In the genomic region with DNA sequence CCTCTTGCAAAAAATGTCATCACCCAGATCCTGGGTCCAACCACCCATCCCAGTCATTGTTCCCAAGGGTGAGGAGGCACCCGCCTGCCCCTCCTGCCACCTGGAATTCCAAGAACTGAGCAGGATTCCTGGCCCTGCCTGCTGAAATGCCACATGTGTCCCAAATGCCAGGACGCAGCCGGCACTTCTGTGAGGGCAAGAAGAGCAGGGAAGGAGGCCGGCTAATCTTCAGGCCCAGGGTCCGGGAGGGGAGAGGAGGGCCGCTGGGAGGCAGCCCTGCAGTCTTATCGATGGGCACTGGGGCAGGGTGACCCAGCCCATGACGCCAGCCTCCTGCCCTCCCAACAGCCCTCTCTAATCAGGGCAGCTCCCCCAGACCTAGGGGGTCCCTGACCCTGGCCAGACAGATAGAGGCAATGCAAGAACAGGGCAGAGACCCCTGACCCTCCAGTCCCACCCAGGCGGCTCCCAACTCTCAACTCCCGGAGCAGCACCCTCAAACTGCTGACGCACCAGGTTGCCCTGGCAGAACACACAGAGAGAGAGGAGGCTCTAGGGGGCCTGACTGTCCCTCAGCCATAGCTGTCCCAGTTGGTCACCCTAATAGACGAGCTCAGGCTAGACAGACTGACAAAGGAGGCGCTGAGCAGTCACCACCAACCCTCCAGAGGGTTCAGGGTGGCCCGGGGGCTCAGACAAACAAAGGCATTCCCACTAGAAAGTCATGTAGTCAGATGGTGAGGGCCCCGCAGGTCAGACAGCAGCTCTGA, we compare ENCODE assay signal across 10 cellular contexts. TPM values are rescaled to one million over a fixed set of nuclear protein-coding genes. Genes with fewer than 3 reads are reported as not detected.
DNase-seq lines count a peak whose midpoint lies in the region; ATAC-seq and TF ChIP-seq lines count a peak whose summit lies in the region.
"Had no signal": no experiment of that assay in that cellular context is flagged by ENCODE, and none has a peak within 500 bp of the region (broad histone marks: within the 10 kb centered on the region; RNA-seq: fewer than 3 reads in every experiment).

No MANE protein-coding gene starts in this region.

- peak overlapping the region; percentile 97 for H3K4me2 ChIP-seq in SK-N-SH

- H3K27ac ChIP-seq in SK-N-SH (ENCODE audit: low read depth in 2 of 2, low read length in 1 of 2), result no peak overlapping the region
- H3K27ac ChIP-seq in iPS-20b (ENCODE audit: low read length), result no peak overlapping the region

- H3K4me3 ChIP-seq in SK-N-SH (ENCODE audit: low read depth in 2 of 2, low read length in 1 of 2) (peak overlapping the region; percentile 67 to 98), iPS-20b (ENCODE audit: low read length) (peak overlapping the region; percentile 80; the same call in 1 of the 2 replicates)

- TF ChIP-seq EP300 in SK-N-SH (IDR thresholded peaks at IDR 0.05; ENCODE audit: borderline replicate concordance in 1 of 2, low read depth in 1 of 2, low read length in 1 of 2), result no peak

- H3K4me1 Mint-ChIP-seq in activated CD4-positive, alpha-beta memory T cell treated with anti-CD3 and anti-CD28 coated beads, Interleukin-2, amount 10 ng/mL, durations not matched to agents 7 days and 5 days, result peaks cover 45% of the 10 kb centered on the region
- H3K4me1 Mint-ChIP-seq in stimulated activated naive B cell treated with anti-CD40 and anti-IgM and Interleukin-4, amounts not matched to agents 10 μg/mL and 1 μg/mL and 100 μg/mL, for 72 hours, result peaks cover 47 to 77% of the 10 kb centered on the region in 2 donors

- peaks cover 7% of the 10 kb centered on the region for H3K36me3 Mint-ChIP-seq in activated CD4-positive, alpha-beta memory T cell treated with anti-CD3 and anti-CD28 coated beads, Interleukin-2, amount 10 ng/mL, durations not matched to agents 7 days and 5 days (ENCODE audit: low read depth)
- peaks cover 31 to 41% of the 10 kb centered on the region in 2 donors for H3K36me3 Mint-ChIP-seq in stimulated activated naive B cell treated with anti-CD40 and anti-IgM and Interleukin-4, amounts not matched to agents 10 μg/mL and 1 μg/mL and 100 μg/mL, for 72 hours

- H4K20me1 ChIP-seq in SK-N-SH (ENCODE audit: insufficient read depth), result peaks cover 11% of the 10 kb centered on the region; the same call in 1 of the 2 replicates

- POLR2A ChIA-PET in SK-N-SH (lab: Yijun Ruan, JAX), result no interaction called here
- POLR2A ChIA-PET in activated CD4-positive, alpha-beta memory T cell treated with anti-CD3 and anti-CD28 coated beads, Interleukin-2, amount 10 ng/mL, durations not matched to agents 7 days and 5 days (lab: Charles Lee), result interaction anchor here (1.0 to 5.7 kb wide), 8 partner anchors 9 to 430 kb away, joined by 3 to 42 read pairs (median 4); a partner anchor contains a TSS

- H3K79me2 ChIP-seq in SK-N-SH (ENCODE audit: insufficient read depth), result peaks cover 56% of the 10 kb centered on the region

- DNase-seq in SK-N-SH (peak; percentile 25), superior temporal gyrus (ENCODE audit: extremely low spot score) (no peak), SKM-1 treated with dmso at 0.1 percent for 144 hours (lab: John Stamatoyannopoulos, UW; ENCODE audit: unreplicated experiment) (no peak)
- no peak for DNase-seq in activated CD4-positive, alpha-beta memory T cell treated with anti-CD3 and anti-CD28 coated beads, Interleukin-2, amount 10 ng/mL, durations not matched to agents 7 days and 5 days
- DNase-seq in stimulated activated naive B cell treated with anti-CD40 and anti-IgM and Interleukin-4, amounts not matched to agents 10 μg/mL and 1 μg/mL and 100 μg/mL, for 72 hours, result no peak
- DNase-seq: effector CD4-positive, alpha-beta T cell had no signal

- H3K9me2 ChIP-seq in SK-N-SH, result no peaks in the 10 kb centered on the region

- no peaks in the 10 kb centered on the region for H3K9me3 ChIP-seq in SK-N-SH
- H3K9me3 ChIP-seq in iPS-20b (ENCODE audit: insufficient read depth, low read depth, low read length), result no peaks in the 10 kb centered on the region

- H3K36me3 ChIP-seq in SK-N-SH (replicated peaks in 1 of 2; ENCODE audit: control insufficient read depth in 1 of 2, insufficient read depth in 2 of 2, low read length in 1 of 2) (no peaks in the 10 kb centered on the region), iPS-20b (ENCODE audit: insufficient read depth, low read depth, low read length) (no peaks in the 10 kb centered on the region)

- CTCF ChIA-PET in SK-N-SH (lab: Yijun Ruan, JAX), result interaction anchor here (1.0 to 7.3 kb wide), 4 partner anchors 9 to 106 kb away, joined by 3 to 73 read pairs (median 4); no protein-coding TSS in a partner anchor
- CTCF ChIA-PET in activated CD4-positive, alpha-beta memory T cell treated with anti-CD3 and anti-CD28 coated beads, Interleukin-2, amount 10 ng/mL, durations not matched to agents 7 days and 5 days (lab: Charles Lee), result interaction anchor here (0.9 to 5.3 kb wide), 2 partner anchors 10 to 20 kb away, joined by 3 to 40 read pairs; no protein-coding TSS in a partner anchor

- no peak overlapping the region for H2AFZ ChIP-seq in SK-N-SH (ENCODE audit: low read depth)

- no peak for TF ChIP-seq RAD21 in SK-N-SH (IDR thresholded peaks at IDR 0.05; ENCODE audit: low read length)

- no peak for TF ChIP-seq CTCF in SK-N-SH (IDR thresholded peaks at IDR 0.05)

- no peak for ATAC-seq in SK-N-SH treated with all-trans-retinoic acid at 6 μM for 48 hours
- ATAC-seq in stimulated activated naive B cell treated with anti-CD40 and anti-IgM and Interleukin-4, amounts not matched to agents 10 μg/mL and 1 μg/mL and 100 μg/mL, for 72 hours (replicated peaks), result no peak
- no peak for ATAC-seq in GM18909 (IDR thresholded peaks at IDR 0.05; ENCODE audit: poor library complexity, unreplicated experiment)

- no peaks in the 10 kb centered on the region for H3F3A ChIP-seq in SK-N-SH (replicated peaks; ENCODE audit: insufficient read depth)

- 73% methylated on average over 8 of the region's 15 CpGs for WGBS in SK-N-SH (ENCODE audit: low lambda C conversion rate)

- H3K4me1 ChIP-seq in SK-N-SH (ENCODE audit: control insufficient read depth in 1 of 2, insufficient read depth in 2 of 2, low read depth in 1 of 2, low read length in 1 of 2) (peaks cover 3 to 15% of the 10 kb centered on the region in 2 experiments; a peak in 1 of 4 replicates), iPS-20b (ENCODE audit: insufficient read depth, low read length) (no peaks in the 10 kb centered on the region)

- peak overlapping the region; percentile 72 for H3K27ac Mint-ChIP-seq in activated CD4-positive, alpha-beta memory T cell treated with anti-CD3 and anti-CD28 coated beads, Interleukin-2, amount 10 ng/mL, durations not matched to agents 7 days and 5 days
- peak overlapping the region; percentile 97 for H3K27ac Mint-ChIP-seq in stimulated activated naive B cell treated with anti-CD40 and anti-IgM and Interleukin-4, amounts not matched to agents 10 μg/mL and 1 μg/mL and 100 μg/mL, for 72 hours

- no peaks in the 10 kb centered on the region for H3K9me3 Mint-ChIP-seq in activated CD4-positive, alpha-beta memory T cell treated with anti-CD3 and anti-CD28 coated beads, Interleukin-2, amount 10 ng/mL, durations not matched to agents 7 days and 5 days
- no peaks in the 10 kb centered on the region for H3K9me3 Mint-ChIP-seq in stimulated activated naive B cell treated with anti-CD40 and anti-IgM and Interleukin-4, amounts not matched to agents 10 μg/mL and 1 μg/mL and 100 μg/mL, for 72 hours

- H3K27me3 ChIP-seq in SK-N-SH (ENCODE audit: insufficient read depth) (no peaks in the 10 kb centered on the region), iPS-20b (ENCODE audit: insufficient read depth, low read length) (peaks cover 8% of the 10 kb centered on the region)

- H3K27me3 Mint-ChIP-seq in activated CD4-positive, alpha-beta memory T cell treated with anti-CD3 and anti-CD28 coated beads, Interleukin-2, amount 10 ng/mL, durations not matched to agents 7 days and 5 days, result no peaks in the 10 kb centered on the region
- H3K27me3 Mint-ChIP-seq in stimulated activated naive B cell treated with anti-CD40 and anti-IgM and Interleukin-4, amounts not matched to agents 10 μg/mL and 1 μg/mL and 100 μg/mL, for 72 hours, result no peaks in the 10 kb centered on the region

- H3K9ac ChIP-seq in SK-N-SH (peak overlapping the region; percentile 58; the same call in 1 of the 2 replicates), iPS-20b (ENCODE audit: low read depth, low read length) (no peak overlapping the region)

- H3K4me3 Mint-ChIP-seq in activated CD4-positive, alpha-beta memory T cell treated with anti-CD3 and anti-CD28 coated beads, Interleukin-2, amount 10 ng/mL, durations not matched to agents 7 days and 5 days, result peak overlapping the region; percentile 86
- peak overlapping the region; percentile 90 to 100 for H3K4me3 Mint-ChIP-seq in stimulated activated naive B cell treated with anti-CD40 and anti-IgM and Interleukin-4, amounts not matched to agents 10 μg/mL and 1 μg/mL and 100 μg/mL, for 72 hours

TF ChIP-seq in SK-N-SH treated with all-trans-retinoic acid at 6 μM for 48 hours, 23 proteins besides CTCF, POLR2A, EP300 and RAD21 (continues in another document):
- no peak for TF ChIP-seq SNAI2 (CRISPR knock-in tag; IDR thresholded peaks at IDR 0.05)

RNA-seq across cellular contexts. Expression of a gene that starts 1.5 kb away (rescaled TPM):
- polyA plus RNA-seq in SK-N-SH (2012; rRNA removed), result 45.9 and 53.3 TPM in 2 replicates
- 23.5 and 33.7 TPM in 2 replicates for polyA plus RNA-seq in SK-N-SH (2012; cell fraction: cytosol; rRNA removed)
- polyA plus RNA-seq in SK-N-SH (2012; cell fraction: nucleus; rRNA removed), result 152 and 202 TPM in 2 replicates
- 10 to 100 TPM; 51.4 to 55.1 TPM for total RNA-seq in activated CD4-positive, alpha-beta memory T cell treated with anti-CD3 and anti-CD28 coated beads, Interleukin-2, amount 10 ng/mL, durations not matched to agents 7 days and 5 days

RNA-seq across cellular contexts. Expression of a gene that starts 16.9 kb away (rescaled TPM):
- 0.12 TPM in 1 of 2 replicates, not detected in the other for polyA plus RNA-seq in SK-N-SH (2012; rRNA removed)
- not detected in 2 replicates for polyA plus RNA-seq in SK-N-SH (2012; cell fraction: cytosol; rRNA removed)
- 0.14 and 0.34 TPM in 2 replicates for polyA plus RNA-seq in SK-N-SH (2012; cell fraction: nucleus; rRNA removed)
- 1 to 10 TPM; 4.3 to 6.6 TPM for total RNA-seq in activated CD4-positive, alpha-beta memory T cell treated with anti-CD3 and anti-CD28 coated beads, Interleukin-2, amount 10 ng/mL, durations not matched to agents 7 days and 5 days
- total RNA-seq: NCI-H460 had no signal

RNA-seq across cellular contexts. Expression of a gene that starts 16.9 kb away (rescaled TPM):
- polyA plus RNA-seq in SK-N-SH (2012; rRNA removed), result 88.2 and 92.0 TPM in 2 replicates
- 70.6 and 79.6 TPM in 2 replicates for polyA plus RNA-seq in SK-N-SH (2012; cell fraction: cytosol; rRNA removed)
- polyA plus RNA-seq in SK-N-SH (2012; cell fraction: nucleus; rRNA removed), result 217 and 375 TPM in 2 replicates
- total RNA-seq in activated CD4-positive, alpha-beta memory T cell treated with anti-CD3 and anti-CD28 coated beads, Interleukin-2, amount 10 ng/mL, durations not matched to agents 7 days and 5 days, result 10 to 100 TPM; 52.9 to 53.4 TPM

RNA-seq across cellular contexts. Expression of a gene that starts 29.4 kb away (rescaled TPM):
- polyA plus RNA-seq in SK-N-SH (2012; rRNA removed), result 0.20 and 0.26 TPM in 2 replicates
- polyA plus RNA-seq in SK-N-SH (2012; cell fraction: cytosol; rRNA removed), result 0.10 and 0.14 TPM in 2 replicates
- 0.54 and 0.60 TPM in 2 replicates for polyA plus RNA-seq in SK-N-SH (2012; cell fraction: nucleus; rRNA removed)
- total RNA-seq in activated CD4-positive, alpha-beta memory T cell treated with anti-CD3 and anti-CD28 coated beads, Interleukin-2, amount 10 ng/mL, durations not matched to agents 7 days and 5 days, result under 1 TPM; 0.15 to 0.20 TPM

RNA-seq across cellular contexts. Expression of a gene that starts 49.7 kb away (rescaled TPM):
- 27.1 and 36.3 TPM in 2 replicates for polyA plus RNA-seq in SK-N-SH (2012; rRNA removed)
- polyA plus RNA-seq in SK-N-SH (2012; cell fraction: cytosol; rRNA removed), result 10.7 and 16.5 TPM in 2 replicates
- polyA plus RNA-seq in SK-N-SH (2012; cell fraction: nucleus; rRNA removed), result 74.3 and 97.6 TPM in 2 replicates
- total RNA-seq in activated CD4-positive, alpha-beta memory T cell treated with anti-CD3 and anti-CD28 coated beads, Interleukin-2, amount 10 ng/mL, durations not matched to agents 7 days and 5 days, result 10 to 100 TPM; 72.2 to 75.6 TPM
